In genomic region chr4:153570228-153570973, GRCh38 we compare ENCODE assay signal across 13 cellular contexts.
A peak's percentile ranks its signal among the peaks of the same experiment; 100 is the strongest.
DNase-seq lines count a peak whose midpoint lies in the region; ATAC-seq and TF ChIP-seq lines count a peak whose summit lies in the region.
"Had no signal": no experiment of that assay in that cellular context is flagged by ENCODE, and none has a peak within 500 bp of the region (broad histone marks: within the 10 kb centered on the region; RNA-seq: fewer than 3 reads in every experiment).

No MANE protein-coding gene starts in this region.

- no peaks in the 10 kb centered on the region for H3K27me3 Mint-ChIP-seq in T-cell
- H3K27me3 Mint-ChIP-seq in stimulated activated naive CD8-positive, alpha-beta T cell treated with anti-CD3 and anti-CD28 coated beads, Interleukin-15, amount 100 ng/mL, for 72 hours = no peaks in the 10 kb centered on the region

- TF ChIP-seq CTCF in right atrium auricular region (IDR thresholded peaks at IDR 0.05) = no peak
- no peak for TF ChIP-seq CTCF in heart right ventricle (IDR thresholded peaks at IDR 0.05)
- no peak for TF ChIP-seq CTCF in spleen (IDR thresholded peaks at IDR 0.05 in 8 of 11, conservative IDR thresholded peaks at IDR 0.05 in 3 of 11)

- H3K4me1 ChIP-seq in right atrium auricular region = peaks cover 0 to 45% of the 10 kb centered on the region in 2 donors
- H3K4me1 ChIP-seq in heart right ventricle = peaks cover 10 to 78% (median 43%) of the 10 kb centered on the region in 9 donors
- H3K4me1 ChIP-seq in spleen = peaks cover 32 to 89% (median 48%) of the 10 kb centered on the region in 6 donors
- H3K4me1 ChIP-seq: uterus had no signal

- H3K36me3 ChIP-seq in right atrium auricular region = no peaks in the 10 kb centered on the region
- H3K36me3 ChIP-seq in heart right ventricle = peaks cover 0 to 16% (median 0%) of the 10 kb centered on the region in 9 donors
- peaks cover 0 to 79% (median 16%) of the 10 kb centered on the region in 6 donors for H3K36me3 ChIP-seq in spleen
- H3K36me3 ChIP-seq: uterus had no signal

- TF ChIP-seq POLR2A in spleen (IDR thresholded peaks at IDR 0.05) = no peak

- DNase-seq in right atrium auricular region (ENCODE audit: low spot score) (no peak), heart right ventricle (no peak), T-cell (no peak), CD1c-positive myeloid dendritic cell (ENCODE audit: extremely low spot score) (no peak), spleen (no peak), C1 segment of cervical spinal cord (lab: John Stamatoyannopoulos, UW) (no peak)
- DNase-seq in stimulated activated naive CD8-positive, alpha-beta T cell treated with anti-CD3 and anti-CD28 coated beads, Interleukin-15, amount 100 ng/mL, for 72 hours = no peak
- DNase-seq: activated CD4-positive, alpha-beta T cell treated with anti-CD3 and anti-CD28 coated beads for 1 hour; H7; NCI-H2227 treated with DMSO at 0.1 percent for 48 hours; SIG-M5; uterus had no signal

- no peak overlapping the region for H3K4me3 Mint-ChIP-seq in T-cell
- H3K4me3 Mint-ChIP-seq in stimulated activated naive CD8-positive, alpha-beta T cell treated with anti-CD3 and anti-CD28 coated beads, Interleukin-15, amount 100 ng/mL, for 72 hours = peak overlapping the region; percentile 53 to 71

- H3K27ac Mint-ChIP-seq in T-cell = peak overlapping the region; percentile 84 to 87
- peak overlapping the region; percentile 7 to 82 for H3K27ac Mint-ChIP-seq in stimulated activated naive CD8-positive, alpha-beta T cell treated with anti-CD3 and anti-CD28 coated beads, Interleukin-15, amount 100 ng/mL, for 72 hours

- H3K9me3 Mint-ChIP-seq in T-cell = no peaks in the 10 kb centered on the region
- no peaks in the 10 kb centered on the region for H3K9me3 Mint-ChIP-seq in stimulated activated naive CD8-positive, alpha-beta T cell treated with anti-CD3 and anti-CD28 coated beads, Interleukin-15, amount 100 ng/mL, for 72 hours

- WGBS in heart right ventricle, 2 donors = 86 to 87% methylated on average over 12 of the region's 12 CpGs
- WGBS in spleen, 5 donors = 76 to 79% (median 79%) methylated on average over 12 of the region's 12 CpGs

- CTCF ChIA-PET in T-cell (lab: Charles Lee) = interaction anchor here (0.5 to 1.4 kb wide), 4 partner anchors 31 to 225 kb away, joined by 3 to 7 read pairs (median 4); no protein-coding TSS in a partner anchor

- POLR2A ChIA-PET in T-cell (lab: Charles Lee) = no interaction called here

- H3K9me3 ChIP-seq in right atrium auricular region = no peaks in the 10 kb centered on the region
- H3K9me3 ChIP-seq in heart right ventricle = no peaks in the 10 kb centered on the region
- H3K9me3 ChIP-seq in spleen = no peaks in the 10 kb centered on the region
- H3K9me3 ChIP-seq: uterus had no signal

- peaks cover 32% of the 10 kb centered on the region for H3K36me3 Mint-ChIP-seq in T-cell

- H3K27me3 ChIP-seq in right atrium auricular region (no peaks in the 10 kb centered on the region), heart right ventricle (no peaks in the 10 kb centered on the region), spleen (replicated peaks in 1 of 7) (no peaks in the 10 kb centered on the region)
- H3K27me3 ChIP-seq: uterus had no signal

- peak overlapping the region; percentile 22 to 50 for H3K27ac ChIP-seq in right atrium auricular region
- peak overlapping the region in 5 of 10 donors; percentile 10 to 77 (median 26) for H3K27ac ChIP-seq in heart right ventricle
- H3K27ac ChIP-seq in spleen = peak overlapping the region in 3 of 8 donors; percentile 4 to 45 (median 38)
- H3K27ac ChIP-seq: uterus had no signal

- peaks cover 73 to 82% (median 80%) of the 10 kb centered on the region in 3 donors for H3K4me1 Mint-ChIP-seq in T-cell
- peaks cover 91% of the 10 kb centered on the region for H3K4me1 Mint-ChIP-seq in stimulated activated naive CD8-positive, alpha-beta T cell treated with anti-CD3 and anti-CD28 coated beads, Interleukin-15, amount 100 ng/mL, for 72 hours

- H3K4me3 ChIP-seq in right atrium auricular region (no peak overlapping the region), heart right ventricle (no peak overlapping the region), spleen (no peak overlapping the region)
- H3K4me3 ChIP-seq: uterus had no signal

- ATAC-seq in heart right ventricle = no peak
- peak; percentile 44 for ATAC-seq in HG02588 (IDR thresholded peaks at IDR 0.05; ENCODE audit: unreplicated experiment)
- no peak for ATAC-seq in T-cell (replicated peaks in 1 of 4)
- no peak for ATAC-seq in stimulated activated naive CD8-positive, alpha-beta T cell treated with anti-CD3 and anti-CD28 coated beads, Interleukin-15, amount 100 ng/mL, for 72 hours

- intact Hi-C loops in heart right ventricle (cut with DNase I) (loop anchor here in 9 of 10 donors (5.0 to 10.0 kb wide), 6 partner anchors 103 to 428 kb away; partner anchors contain the start of gene TMEM131L (in 4 of the 9)), spleen (cut with DNase I; ENCODE audit: low total_unique reads) (loop anchor here (10.0 kb wide), 2 partner anchors 106 to 136 kb away; partner anchors contain the start of gene TMEM131L)

Comparison
In these comparisons a context has a peak if more than half of its experiments do, and no peak if none do; other contexts are left out.
1. H3K4me3 Mint-ChIP-seq: peak in stimulated activated naive CD8-positive, alpha-beta T cell treated with anti-CD3 and anti-CD28 coated beads, Interleukin-15, amount 100 ng/mL, for 72 hours (2 of 2); none in T-cell (0 of 3).